27 cellular contexts compared by ENCODE assay signal in genomic region chr20:48547682-48548081, GRCh38.
"Had no signal": no experiment of that assay in that cellular context is flagged by ENCODE, and none has a peak within 500 bp of the region (broad histone marks: within the 10 kb centered on the region; RNA-seq: fewer than 3 reads in every experiment).

No MANE protein-coding gene starts in this region.

- H3K36me3 Mint-ChIP-seq: immature natural killer cell had no signal

- H3K4me1 ChIP-seq: colonic mucosa, gastrocnemius medialis, heart right ventricle, left lung, lower lobe of right lung had no signal

- ATAC-seq: effector memory CD8-positive, alpha-beta T cell; esophagus mucosa; gastrocnemius medialis; heart right ventricle; left cardiac atrium; left lung; left ventricle myocardium superior; lower lobe of right lung; mucosa of descending colon had no signal

- H3K9me3 Mint-ChIP-seq: dendritic cell treated with granulocyte-macrophage colony-stimulating factor and Interleukin-4, amounts not matched to agents 40 ng/mL and 50 ng/mL, for 4 days; effector memory CD8-positive, alpha-beta T cell; immature natural killer cell; memory B cell had no signal

- H3K27me3 Mint-ChIP-seq: dendritic cell treated with granulocyte-macrophage colony-stimulating factor and Interleukin-4, amounts not matched to agents 40 ng/mL and 50 ng/mL, for 4 days had no signal

- H3K4me3 ChIP-seq: colonic mucosa, esophagus squamous epithelium, gastrocnemius medialis, heart right ventricle, left lung, lower lobe of right lung, mucosa of descending colon had no signal

- H3K27me3 ChIP-seq: colonic mucosa had no signal

- H3K27ac Mint-ChIP-seq: dendritic cell treated with granulocyte-macrophage colony-stimulating factor and Interleukin-4, amounts not matched to agents 40 ng/mL and 50 ng/mL, for 4 days; effector memory CD8-positive, alpha-beta T cell; endodermal cell; immature natural killer cell; memory B cell had no signal

- DNase-seq: cerebellar nuclear complex; colonic mucosa; cortex of kidney; effector CD8-positive, alpha-beta T cell; effector memory CD8-positive, alpha-beta T cell; endodermal cell; erythroblast; esophagus squamous epithelium; foreskin fibroblast; foreskin melanocyte; gastrocnemius medialis; glutamatergic neuron; head of caudate nucleus; heart right ventricle; hypothalamus; immature natural killer cell; left cardiac atrium; left lung; left ventricle myocardium superior; lower lobe of right lung; mesendoderm; mucosa of descending colon had no signal

- FAIRE-seq: endometrium, keratinocyte had no signal

- H3K36me3 ChIP-seq: colonic mucosa, esophagus squamous epithelium, gastrocnemius medialis, heart right ventricle, left lung, lower lobe of right lung had no signal

- H3K9me3 ChIP-seq: colonic mucosa, esophagus squamous epithelium, gastrocnemius medialis, heart right ventricle, left lung, lower lobe of right lung, mucosa of descending colon had no signal

- H3K4me3 Mint-ChIP-seq: dendritic cell treated with granulocyte-macrophage colony-stimulating factor and Interleukin-4, amounts not matched to agents 40 ng/mL and 50 ng/mL, for 4 days; effector memory CD8-positive, alpha-beta T cell; endodermal cell; immature natural killer cell; memory B cell had no signal

- H3K4me1 Mint-ChIP-seq: endodermal cell, immature natural killer cell had no signal
